ENCODE assay signal across 1 cellular context in the genomic region with DNA sequence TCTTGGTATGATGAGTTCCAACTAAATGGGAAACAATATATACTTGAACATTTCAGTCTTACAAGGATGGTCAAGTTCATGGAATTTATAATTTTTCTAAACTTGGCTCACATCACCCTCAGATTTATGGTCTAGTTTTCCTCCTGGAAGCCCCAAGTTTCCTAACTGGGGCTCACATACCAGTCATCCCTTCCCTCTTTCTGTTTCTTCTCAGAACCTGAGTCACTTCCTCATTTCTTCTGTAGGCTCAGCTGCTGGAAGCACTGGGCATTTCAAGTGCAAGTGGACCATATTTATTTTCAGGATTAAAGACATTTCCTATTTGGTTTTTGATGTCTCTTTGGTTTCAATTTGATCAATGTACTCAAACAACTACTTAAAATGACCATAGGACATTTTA.
A peak's percentile ranks its signal among the peaks of the same experiment; 100 is the strongest.
TF ChIP-seq lines count a peak whose summit lies in the region.

No MANE protein-coding gene starts in this region.

TF ChIP-seq in endothelial cell of umbilical vein, 7 proteins besides CTCF, POLR2A, EP300 and RAD21 (continued from another document):
- peak; percentile 3 for TF ChIP-seq JUN (IDR thresholded peaks at IDR 0.05; ENCODE audit: borderline replicate concordance, insufficient read depth, insufficient read length, low read depth)
- TF ChIP-seq FOS (IDR thresholded peaks at IDR 0.05; ENCODE audit: borderline replicate concordance, insufficient read depth, low read length), result peak; percentile 58
- TF ChIP-seq GATA2 (IDR thresholded peaks at IDR 0.05; ENCODE audit: insufficient read depth, insufficient read length, low read depth, low read length), result peak; percentile 4
